Comparison of ENCODE assay signal across 16 cellular contexts in genomic region chr22:47565607-47566006, GRCh38.
DNase-seq lines count a peak whose midpoint lies in the region; ATAC-seq and TF ChIP-seq lines count a peak whose summit lies in the region.
"Had no signal": no experiment of that assay in that cellular context is flagged by ENCODE, and none has a peak within 500 bp of the region (broad histone marks: within the 10 kb centered on the region; RNA-seq: fewer than 3 reads in every experiment).

No MANE protein-coding gene starts in this region.

- peaks cover 0 to 7% (median 0%) of the 10 kb centered on the region in 7 donors for H3K4me1 Mint-ChIP-seq in naive thymus-derived CD4-positive, alpha-beta T cell
- H3K4me1 Mint-ChIP-seq: H9 had no signal

- POLR2A ChIA-PET in naive thymus-derived CD4-positive, alpha-beta T cell (lab: Charles Lee): no interaction called here

- WGBS in spleen, 5 donors: 70 to 79% (median 73%) methylated on average over 4 of the region's 4 CpGs

- H3K27me3 ChIP-seq in spleen (replicated peaks in 1 of 7): peaks cover 0 to 9% (median 0%) of the 10 kb centered on the region in 7 donors
- no peaks in the 10 kb centered on the region for H3K27me3 ChIP-seq in naive thymus-derived CD4-positive, alpha-beta T cell (ENCODE audit: control insufficient read depth in 2 of 2, insufficient read depth in 2 of 2, low read length in 2 of 2)

- TF ChIP-seq POLR2A in GM18505 (IDR thresholded peaks at IDR 0.05; ENCODE audit: borderline replicate concordance, extremely low read depth, insufficient read depth, insufficient read length) (no peak), spleen (IDR thresholded peaks at IDR 0.05) (no peak)

- no peak overlapping the region for H3K27ac Mint-ChIP-seq in naive thymus-derived CD4-positive, alpha-beta T cell
- H3K27ac Mint-ChIP-seq: CD4-positive, alpha-beta memory T cell; H9 had no signal

- H3K36me3 ChIP-seq in spleen: no peaks in the 10 kb centered on the region
- no peaks in the 10 kb centered on the region for H3K36me3 ChIP-seq in naive thymus-derived CD4-positive, alpha-beta T cell (ENCODE audit: control insufficient read depth in 2 of 3, insufficient read depth in 3 of 3, low read length in 3 of 3)

- no peak overlapping the region for H3K4me3 ChIP-seq in spleen
- no peak overlapping the region for H3K4me3 ChIP-seq in naive thymus-derived CD4-positive, alpha-beta T cell (ENCODE audit: low read length)

- H3K27ac ChIP-seq in spleen: no peak overlapping the region
- no peak overlapping the region for H3K27ac ChIP-seq in naive thymus-derived CD4-positive, alpha-beta T cell (ENCODE audit: low read depth, low read length)
- H3K27ac ChIP-seq: C4-2B had no signal

- peaks cover 0 to 31% (median 8%) of the 10 kb centered on the region in 5 donors for H3K27me3 Mint-ChIP-seq in naive thymus-derived CD4-positive, alpha-beta T cell
- H3K27me3 Mint-ChIP-seq: CD4-positive, alpha-beta memory T cell had no signal

- no peak for ATAC-seq in GM18505 (IDR thresholded peaks at IDR 0.05; ENCODE audit: unreplicated experiment)
- no peak for ATAC-seq in naive thymus-derived CD4-positive, alpha-beta T cell
- ATAC-seq: HepG2 had no signal

- no peaks in the 10 kb centered on the region for H3K4me1 ChIP-seq in spleen
- no peaks in the 10 kb centered on the region for H3K4me1 ChIP-seq in naive thymus-derived CD4-positive, alpha-beta T cell (ENCODE audit: control insufficient read depth in 2 of 2, insufficient read depth in 2 of 2, low read length in 2 of 2)

- peaks cover 0 to 2% (median 0%) of the 10 kb centered on the region in 11 donors for H3K9me3 Mint-ChIP-seq in naive thymus-derived CD4-positive, alpha-beta T cell

- no peaks in the 10 kb centered on the region for H3K9me3 ChIP-seq in spleen
- H3K9me3 ChIP-seq in naive thymus-derived CD4-positive, alpha-beta T cell (ENCODE audit: control insufficient read depth in 2 of 3, low read length in 3 of 3): no peaks in the 10 kb centered on the region

- H3K36me3 Mint-ChIP-seq in naive thymus-derived CD4-positive, alpha-beta T cell: no peaks in the 10 kb centered on the region
- H3K36me3 Mint-ChIP-seq: CD4-positive, alpha-beta memory T cell had no signal

- intact Hi-C loops in spleen (cut with DNase I; ENCODE audit: low total_unique reads): no loop called here
- intact Hi-C loops in naive thymus-derived CD4-positive, alpha-beta T cell (cut with micrococcal nuclease): no loop called here

- peak; percentile 3 for DNase-seq in activated CD8-positive, alpha-beta memory T cell treated with anti-CD3 and anti-CD28 coated beads for 24 hours
- no peak for DNase-seq in activated CD8-positive, alpha-beta memory T cell treated with anti-CD3 and anti-CD28 coated beads, Interleukin-2, amount 50 U/mL, for 4 hours
- peak; percentile 10 for DNase-seq in activated CD8-positive, alpha-beta memory T cell treated with anti-CD3 and anti-CD28 coated beads, Interleukin-2, amount 50 U/mL, for 48 hours
- DNase-seq in mesenteric fat pad (ENCODE audit: low spot score): peak; percentile 60
- no peak for DNase-seq in spleen
- DNase-seq in naive thymus-derived CD4-positive, alpha-beta T cell: no peak
- DNase-seq: 8988T; AML-193; CD4-positive, alpha-beta memory T cell; DMS79 treated with DMSO at 0.1 percent for 48 hours; EL; GOT3; H9 had no signal

- no peak overlapping the region for H3K4me3 Mint-ChIP-seq in naive thymus-derived CD4-positive, alpha-beta T cell
- H3K4me3 Mint-ChIP-seq: CD4-positive, alpha-beta memory T cell; H9 had no signal

- TF ChIP-seq CTCF in spleen (IDR thresholded peaks at IDR 0.05 in 8 of 11, conservative IDR thresholded peaks at IDR 0.05 in 3 of 11): no peak

- CTCF ChIA-PET in naive thymus-derived CD4-positive, alpha-beta T cell (lab: Charles Lee): no interaction called here

Comparison
In these comparisons a context has a peak if more than half of its experiments do, and no peak if none do; other contexts are left out.
1. DNase-seq: peak in activated CD8-positive, alpha-beta memory T cell treated with anti-CD3 and anti-CD28 coated beads for 24 hours (single experiment), activated CD8-positive, alpha-beta memory T cell treated with anti-CD3 and anti-CD28 coated beads, Interleukin-2, amount 50 U/mL, for 48 hours (single experiment) and mesenteric fat pad (single experiment); none in activated CD8-positive, alpha-beta memory T cell treated with anti-CD3 and anti-CD28 coated beads, Interleukin-2, amount 50 U/mL, for 4 hours (single experiment), spleen (single experiment) and naive thymus-derived CD4-positive, alpha-beta T cell (0 of 9).